ENCODE assay signal across 13 cellular contexts in the genomic region with DNA sequence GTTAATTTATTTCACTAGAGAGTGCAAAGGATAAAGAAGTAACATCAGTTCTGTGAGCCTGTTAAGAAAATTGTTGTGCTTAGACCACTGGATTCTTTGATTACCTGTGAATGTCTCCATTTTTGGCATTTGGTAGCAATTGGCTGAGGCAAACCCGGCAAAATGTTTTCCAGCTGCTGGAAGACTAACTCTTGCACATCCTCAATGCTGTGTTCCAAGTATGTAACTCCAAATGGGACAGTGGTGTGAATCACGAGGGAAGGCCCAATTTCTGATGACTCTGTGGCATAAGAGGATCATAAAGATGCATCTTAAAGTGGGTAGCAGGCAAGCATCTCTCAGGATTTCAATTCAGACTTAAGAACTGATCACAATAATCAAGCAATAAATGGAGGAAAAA.
DNase-seq lines count a peak whose midpoint lies in the region; FAIRE-seq and TF ChIP-seq lines count a peak whose summit lies in the region.
"Had no signal": no experiment of that assay in that cellular context is flagged by ENCODE, and none has a peak within 500 bp of the region (broad histone marks: within the 10 kb centered on the region; RNA-seq: fewer than 3 reads in every experiment).

No MANE protein-coding gene starts in this region.

- H3K4me3 ChIP-seq in AG10803 (ENCODE audit: low read length) (no peak overlapping the region), sigmoid colon (no peak overlapping the region), suprapubic skin (no peak overlapping the region), brain microvascular endothelial cell (ENCODE audit: low read depth, low read length) (no peak overlapping the region)
- H3K4me3 ChIP-seq: BLaER1 treated with 17β-estradiol and CSF1 and Interleukin-3, amounts not matched to agents 10 nM and 100 nM had no signal

- H3K27me3 ChIP-seq in sigmoid colon: no peaks in the 10 kb centered on the region
- H3K27me3 ChIP-seq in suprapubic skin: no peaks in the 10 kb centered on the region
- no peaks in the 10 kb centered on the region for H3K27me3 ChIP-seq in brain microvascular endothelial cell (replicated peaks)
- H3K27me3 ChIP-seq: BLaER1 treated with 17β-estradiol and CSF1 and Interleukin-3, amounts not matched to agents 10 nM and 100 nM had no signal

- in situ Hi-C loops in brain microvascular endothelial cell (cut with HindIII; ENCODE audit: low pct_ligation_motif_present, low sequenced_read_pairs): no loop called here

- WGBS in sigmoid colon, 2 donors: 81 to 84% methylated on average over 2 of the region's 2 CpGs
- WGBS in suprapubic skin: 64% methylated on average over 2 of the region's 2 CpGs

- FAIRE-seq in H54 (lab: Jason Lieb, UNC): peak; percentile 69

- intact Hi-C loops in sigmoid colon (cut with DNase I): no loop called here

- H3K9me3 ChIP-seq in sigmoid colon: peaks cover 0 to 5% (median 0%) of the 10 kb centered on the region in 4 donors
- H3K9me3 ChIP-seq in suprapubic skin: no peaks in the 10 kb centered on the region

- H3K27ac ChIP-seq in sigmoid colon (no peak overlapping the region), suprapubic skin (no peak overlapping the region), brain microvascular endothelial cell (no peak overlapping the region)
- H3K27ac ChIP-seq: BLaER1 treated with 17β-estradiol and CSF1 and Interleukin-3, amounts not matched to agents 10 nM and 100 nM had no signal

- DNase-seq in AG10803 (ENCODE audit: low read depth) (peak; percentile 31), H54 (ENCODE audit: insufficient read length, low spot score) (no peak), fibroblast of gingiva (ENCODE audit: low read depth) (peak; percentile 12), sigmoid colon (peak; percentile 68), T-helper 1 cell (no peak), NCI-H2227 (lab: John Stamatoyannopoulos, UW; ENCODE audit: unreplicated experiment) (no peak), suprapubic skin (ENCODE audit: low spot score in 2 of 2) (no peak), brain microvascular endothelial cell (no peak)
- DNase-seq: 8988T; Calu3; CD4-positive, CD25-positive, alpha-beta regulatory T cell; DMS 273 treated with DMSO at 0.1 percent for 48 hours had no signal

- TF ChIP-seq POLR2A in H54 (IDR thresholded peaks at IDR 0.05; ENCODE audit: low read depth, low read length): no peak
- TF ChIP-seq POLR2A in sigmoid colon (IDR thresholded peaks at IDR 0.05): no peak
- no peak for TF ChIP-seq POLR2A in suprapubic skin (IDR thresholded peaks at IDR 0.05)

- TF ChIP-seq EP300 in sigmoid colon (IDR thresholded peaks at IDR 0.05) (no peak), suprapubic skin (IDR thresholded peaks at IDR 0.05) (no peak)

- peaks cover 0 to 15% (median 10%) of the 10 kb centered on the region in 4 donors for H3K4me1 ChIP-seq in sigmoid colon
- peaks cover 2% of the 10 kb centered on the region for H3K4me1 ChIP-seq in suprapubic skin

- H3K36me3 ChIP-seq in sigmoid colon: no peaks in the 10 kb centered on the region
- H3K36me3 ChIP-seq in suprapubic skin: no peaks in the 10 kb centered on the region
- no peaks in the 10 kb centered on the region for H3K36me3 ChIP-seq in brain microvascular endothelial cell (replicated peaks)
- H3K36me3 ChIP-seq: BLaER1 treated with 17β-estradiol and CSF1 and Interleukin-3, amounts not matched to agents 10 nM and 100 nM had no signal

- TF ChIP-seq CTCF in AG10803 (conservative IDR thresholded peaks at IDR 0.05; ENCODE audit: low read length) (no peak), sigmoid colon (IDR thresholded peaks at IDR 0.05) (no peak), suprapubic skin (IDR thresholded peaks at IDR 0.05) (no peak), brain microvascular endothelial cell (IDR thresholded peaks at IDR 0.05; ENCODE audit: low read depth, low read length, missing control alignments) (no peak)

Comparison
In these comparisons a context has a peak if more than half of its experiments do, and no peak if none do; other contexts are left out.
1. DNase-seq: peak in AG10803 (single experiment), fibroblast of gingiva (single experiment) and sigmoid colon (single experiment); none in H54 (single experiment), T-helper 1 cell (0 of 5), NCI-H2227 (single experiment), suprapubic skin (0 of 2) and brain microvascular endothelial cell (single experiment).